1 cellular context compared by ENCODE assay signal in the genomic region with DNA sequence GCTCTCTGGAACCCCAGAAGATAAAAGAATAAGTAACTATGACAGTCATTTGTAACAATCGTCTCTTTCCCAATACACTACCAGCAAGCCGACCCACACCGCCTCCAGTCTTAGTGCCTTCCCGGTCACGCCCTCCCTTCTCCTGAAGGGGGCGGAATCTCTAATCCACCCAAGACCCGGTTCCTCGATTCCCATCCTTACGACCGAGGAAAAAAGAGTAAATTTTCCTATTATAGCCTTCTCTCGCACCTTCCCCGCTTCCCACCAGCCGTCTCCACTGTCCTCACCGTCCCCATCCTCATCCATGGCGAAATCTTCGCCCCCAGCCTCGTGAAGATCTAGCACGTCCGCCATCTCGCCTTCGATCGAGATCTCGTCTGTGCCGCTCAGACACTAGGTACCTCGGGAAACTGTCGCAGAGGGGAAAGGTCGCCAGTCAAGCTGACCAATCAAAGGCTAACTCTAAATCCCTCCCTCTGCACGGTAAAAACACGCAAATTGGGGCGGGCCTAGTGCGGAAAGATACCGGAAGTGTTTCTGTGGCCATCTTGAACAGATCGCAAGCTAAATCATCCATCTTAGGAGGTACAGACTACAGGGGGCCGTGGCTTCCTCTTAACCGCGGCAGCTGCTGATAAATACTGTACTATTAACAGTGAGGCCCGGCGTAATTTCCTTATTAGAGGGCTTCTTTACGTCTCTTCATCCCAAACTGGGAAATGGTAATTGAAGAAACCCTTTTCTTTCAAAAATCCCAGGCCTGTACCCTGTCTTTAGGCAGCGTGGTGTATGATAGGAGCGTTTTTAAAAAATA.
TF ChIP-seq lines count a peak whose summit lies in the region.

A gene (minus strand): TSS at position 412 of the 814 bp plus-strand sequence. CDS start 58 bp downstream, at position 354.

TF ChIP-seq in HEK293, 187 proteins besides CTCF, POLR2A, EP300 and RAD21 (continued from another document):
- peak; percentile 39; the same call in 1 of the 2 replicates for TF ChIP-seq GLIS1 (tag by site-specific recombination; IDR thresholded peaks at IDR 0.05)
TF ChIP-seq in HEK293: peak in this region for 61.
